18 cellular contexts compared by ENCODE assay signal in the genomic region with DNA sequence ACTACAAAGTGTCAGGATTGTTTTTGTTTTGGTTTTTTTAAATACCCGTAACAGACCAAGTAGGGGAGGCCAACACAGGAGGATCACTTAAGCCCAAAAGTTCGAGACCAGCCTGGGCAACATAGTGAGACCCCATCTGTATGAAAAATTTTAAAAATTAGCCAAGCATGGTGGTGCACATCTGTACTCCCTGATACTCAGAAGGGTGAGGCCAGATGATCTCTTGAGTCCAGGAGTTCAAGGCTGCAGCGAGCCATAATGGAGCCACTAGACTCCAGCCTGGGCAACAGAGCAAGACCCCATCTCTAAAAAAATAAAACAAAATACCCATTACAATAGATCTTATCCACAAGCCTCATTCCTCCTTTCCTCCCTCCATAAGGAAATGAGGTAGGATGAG. TPM values are rescaled to one million over a fixed set of nuclear protein-coding genes. Genes with fewer than 3 reads are reported as not detected.
A peak's percentile ranks its signal among the peaks of the same experiment; 100 is the strongest.
DNase-seq lines count a peak whose midpoint lies in the region; ATAC-seq and TF ChIP-seq lines count a peak whose summit lies in the region.
"Had no signal": no experiment of that assay in that cellular context is flagged by ENCODE, and none has a peak within 500 bp of the region (broad histone marks: within the 10 kb centered on the region; RNA-seq: fewer than 3 reads in every experiment).

No MANE protein-coding gene starts in this region.

- H3K36me3 ChIP-seq in BLaER1 treated with 17β-estradiol and CSF1 and Interleukin-3, amounts not matched to agents 10 nM and 100 nM: peaks cover 0 to 99% (median 94%) of the 10 kb centered on the region in 11 experiments; a peak in 16 of 22 replicates
- no peaks in the 10 kb centered on the region for H3K36me3 ChIP-seq in colonic mucosa
- H3K36me3 ChIP-seq in effector memory CD4-positive, alpha-beta T cell (ENCODE audit: control insufficient read depth, insufficient read depth, low read length): no peaks in the 10 kb centered on the region
- H3K36me3 ChIP-seq: BLaER1 had no signal

- no peak overlapping the region for H3K27ac Mint-ChIP-seq in T-helper 17 cell
- peak overlapping the region; percentile 77 for H3K27ac Mint-ChIP-seq in dendritic cell treated with granulocyte-macrophage colony-stimulating factor and Interleukin-4, amounts not matched to agents 40 ng/mL and 50 ng/mL, for 4 days
- H3K27ac Mint-ChIP-seq in progenitor cell of endocrine pancreas: peak overlapping the region; percentile 25
- no peak overlapping the region for H3K27ac Mint-ChIP-seq in mesothelial cell of epicardium
- H3K27ac Mint-ChIP-seq: CD4-positive, CD25-positive, alpha-beta regulatory T cell; CD8-positive, alpha-beta memory T cell; HFFc6 had no signal

- H3K27me3 Mint-ChIP-seq in T-helper 17 cell (peaks cover 70% of the 10 kb centered on the region), progenitor cell of endocrine pancreas (peaks cover 63% of the 10 kb centered on the region), mesothelial cell of epicardium (ENCODE audit: low read depth) (peaks cover 52% of the 10 kb centered on the region)
- no peaks in the 10 kb centered on the region for H3K27me3 Mint-ChIP-seq in dendritic cell treated with granulocyte-macrophage colony-stimulating factor and Interleukin-4, amounts not matched to agents 40 ng/mL and 50 ng/mL, for 4 days

- H3K27ac ChIP-seq in BLaER1 treated with 17β-estradiol and CSF1 and Interleukin-3, amounts not matched to agents 10 nM and 100 nM: peak overlapping the region in 3 of 11 experiments; percentile 90 to 100 (median 100); a peak in 5 of 22 replicates
- H3K27ac ChIP-seq in colonic mucosa: no peak overlapping the region
- H3K27ac ChIP-seq in effector memory CD4-positive, alpha-beta T cell (ENCODE audit: insufficient read depth, low read length, poor library complexity, severe bottlenecking): no peak overlapping the region
- H3K27ac ChIP-seq: BLaER1, GM23248 had no signal

- H3K36me3 Mint-ChIP-seq in T-helper 17 cell (ENCODE audit: low read depth) (peaks cover 3% of the 10 kb centered on the region), progenitor cell of endocrine pancreas (ENCODE audit: insufficient read depth) (no peaks in the 10 kb centered on the region), mesothelial cell of epicardium (no peaks in the 10 kb centered on the region)
- H3K36me3 Mint-ChIP-seq in dendritic cell treated with granulocyte-macrophage colony-stimulating factor and Interleukin-4, amounts not matched to agents 40 ng/mL and 50 ng/mL, for 4 days (ENCODE audit: low read depth): peaks cover 100% of the 10 kb centered on the region
- H3K36me3 Mint-ChIP-seq: CD4-positive, CD25-positive, alpha-beta regulatory T cell; CD8-positive, alpha-beta memory T cell had no signal

- no peaks in the 10 kb centered on the region for H3K9me3 ChIP-seq in BLaER1 treated with 17β-estradiol and CSF1 and Interleukin-3, amounts not matched to agents 10 nM and 100 nM (replicated peaks in 1 of 11)
- H3K9me3 ChIP-seq in T-helper 17 cell (ENCODE audit: control insufficient read depth, low read length, poor library complexity, severe bottlenecking) (no peaks in the 10 kb centered on the region), colonic mucosa (no peaks in the 10 kb centered on the region)
- no peaks in the 10 kb centered on the region for H3K9me3 ChIP-seq in effector memory CD4-positive, alpha-beta T cell (ENCODE audit: control insufficient read depth, low read length)
- H3K9me3 ChIP-seq: BLaER1 had no signal

- peaks cover 0 to 18% (median 0%) of the 10 kb centered on the region in 11 experiments; a peak in 4 of 22 replicates for H4K20me1 ChIP-seq in BLaER1 treated with 17β-estradiol and CSF1 and Interleukin-3, amounts not matched to agents 10 nM and 100 nM
- H4K20me1 ChIP-seq: BLaER1 had no signal

- no peak for ATAC-seq in T-helper 17 cell

- no peak for TF ChIP-seq CTCF in progenitor cell of endocrine pancreas (IDR thresholded peaks at IDR 0.05; ENCODE audit: unreplicated experiment)
- TF ChIP-seq CTCF in colonic mucosa (IDR thresholded peaks at IDR 0.05): no peak
- no peak for TF ChIP-seq CTCF in mesothelial cell of epicardium (IDR thresholded peaks at IDR 0.05; ENCODE audit: unreplicated experiment)

- DNase-seq in T-helper 17 cell: no peak
- no peak for DNase-seq in progenitor cell of endocrine pancreas (ENCODE audit: low spot score, unreplicated experiment)
- DNase-seq in colonic mucosa: no peak
- no peak for DNase-seq in effector memory CD4-positive, alpha-beta T cell
- DNase-seq in mesothelial cell of epicardium (ENCODE audit: low spot score in 2 of 2, unreplicated experiment in 2 of 2): no peak
- DNase-seq: 8988T; CD4-positive, CD25-positive, alpha-beta regulatory T cell; CD8-positive, alpha-beta memory T cell; COR-L47; DMS 273 treated with DMSO at 0.1 percent for 48 hours; DMS53; GM23248; HCEC 1CT; HFFc6 had no signal

- peak overlapping the region in 3 of 11 experiments; percentile 36 to 76 (median 39); a peak in 5 of 22 replicates for H3K9ac ChIP-seq in BLaER1 treated with 17β-estradiol and CSF1 and Interleukin-3, amounts not matched to agents 10 nM and 100 nM
- no peak overlapping the region for H3K9ac ChIP-seq in colonic mucosa (ENCODE audit: low read depth in 2 of 2, low read length in 2 of 2)
- H3K9ac ChIP-seq: BLaER1, GM23248 had no signal

- H3K4me1 Mint-ChIP-seq in T-helper 17 cell (peaks cover 2% of the 10 kb centered on the region), progenitor cell of endocrine pancreas (ENCODE audit: low read depth) (no peaks in the 10 kb centered on the region), mesothelial cell of epicardium (no peaks in the 10 kb centered on the region)
- H3K4me1 Mint-ChIP-seq in dendritic cell treated with granulocyte-macrophage colony-stimulating factor and Interleukin-4, amounts not matched to agents 40 ng/mL and 50 ng/mL, for 4 days (ENCODE audit: low read depth): peaks cover 78% of the 10 kb centered on the region
- H3K4me1 Mint-ChIP-seq: CD8-positive, alpha-beta memory T cell had no signal

- no peaks in the 10 kb centered on the region for H3K27me3 ChIP-seq in BLaER1 treated with 17β-estradiol and CSF1 and Interleukin-3, amounts not matched to agents 10 nM and 100 nM
- no peaks in the 10 kb centered on the region for H3K27me3 ChIP-seq in colonic mucosa
- H3K27me3 ChIP-seq in effector memory CD4-positive, alpha-beta T cell (replicated peaks; ENCODE audit: control insufficient read depth, insufficient read depth, low read length, poor library complexity, severe bottlenecking): peaks cover 6% of the 10 kb centered on the region
- H3K27me3 ChIP-seq: BLaER1 had no signal

- no peaks in the 10 kb centered on the region for H3K9me3 Mint-ChIP-seq in dendritic cell treated with granulocyte-macrophage colony-stimulating factor and Interleukin-4, amounts not matched to agents 40 ng/mL and 50 ng/mL, for 4 days
- H3K9me3 Mint-ChIP-seq in progenitor cell of endocrine pancreas (ENCODE audit: low read depth) (no peaks in the 10 kb centered on the region), mesothelial cell of epicardium (no peaks in the 10 kb centered on the region)
- H3K9me3 Mint-ChIP-seq: CD8-positive, alpha-beta memory T cell; HFFc6 had no signal

- intact Hi-C loops in dendritic cell treated with granulocyte-macrophage colony-stimulating factor and Interleukin-4, amounts not matched to agents 40 ng/mL and 50 ng/mL, for 4 days (cut with micrococcal nuclease): no loop called here
- intact Hi-C loops in colonic mucosa (cut with DNase I): no loop called here

- H3K4me3 ChIP-seq in BLaER1 treated with 17β-estradiol and CSF1 and Interleukin-3, amounts not matched to agents 10 nM and 100 nM: no peak overlapping the region
- H3K4me3 ChIP-seq in colonic mucosa: no peak overlapping the region
- H3K4me3 ChIP-seq in effector memory CD4-positive, alpha-beta T cell (ENCODE audit: insufficient read depth, low read depth, low read length, poor library complexity, severe bottlenecking): no peak overlapping the region
- H3K4me3 ChIP-seq: BLaER1, GM23248 had no signal

- H3K4me1 ChIP-seq in BLaER1 treated with 17β-estradiol and CSF1 and Interleukin-3, amounts not matched to agents 10 nM and 100 nM: peaks cover 41 to 100% (median 88%) of the 10 kb centered on the region in 10 experiments
- H3K4me1 ChIP-seq in colonic mucosa: no peaks in the 10 kb centered on the region
- no peaks in the 10 kb centered on the region for H3K4me1 ChIP-seq in effector memory CD4-positive, alpha-beta T cell (ENCODE audit: control insufficient read depth, insufficient read depth, low read length, poor library complexity, severe bottlenecking)

- peak overlapping the region in 8 of 11 experiments; percentile 9 to 86 (median 50); a peak in 13 of 22 replicates for H3K4me2 ChIP-seq in BLaER1 treated with 17β-estradiol and CSF1 and Interleukin-3, amounts not matched to agents 10 nM and 100 nM

- H3K4me3 Mint-ChIP-seq in T-helper 17 cell (peak overlapping the region; percentile 19), progenitor cell of endocrine pancreas (ENCODE audit: low read depth) (no peak overlapping the region), mesothelial cell of epicardium (no peak overlapping the region)
- H3K4me3 Mint-ChIP-seq in dendritic cell treated with granulocyte-macrophage colony-stimulating factor and Interleukin-4, amounts not matched to agents 40 ng/mL and 50 ng/mL, for 4 days: no peak overlapping the region
- H3K4me3 Mint-ChIP-seq: CD4-positive, CD25-positive, alpha-beta regulatory T cell; CD8-positive, alpha-beta memory T cell; HFFc6 had no signal

RNA-seq across cellular contexts. Expression of gene TM9SF4, which starts 28.7 kb away (rescaled TPM):
- total RNA-seq in T-helper 17 cell: 10 to 100 TPM; 41.2 to 42.4 TPM
- total RNA-seq in progenitor cell of endocrine pancreas: 88.7 and 92.9 TPM in 2 replicates
- total RNA-seq in colonic mucosa: 10 to 100 TPM; 76.7 to 79.9 TPM
- 77.8 to 82.2 TPM (median 80.2 TPM) in 3 replicates for total RNA-seq in mesothelial cell of epicardium

RNA-seq across cellular contexts. Expression of gene HCK, which starts 28.7 kb away (rescaled TPM):
- total RNA-seq in T-helper 17 cell (1 to 10 TPM; 1.3 to 7.5 TPM), progenitor cell of endocrine pancreas (not detected in 2 replicates), colonic mucosa (1 to 10 TPM; 3.7 to 6.6 TPM), mesothelial cell of epicardium (not detected in 3 replicates)
- total RNA-seq: A673; CD4-positive, CD25-positive, alpha-beta regulatory T cell; GM23248; HFFc6 had no signal

Comparison
In these comparisons a context has a peak if more than half of its experiments do, and no peak if none do; other contexts are left out.
1. H3K27ac Mint-ChIP-seq: peak in dendritic cell treated with granulocyte-macrophage colony-stimulating factor and Interleukin-4, amounts not matched to agents 40 ng/mL and 50 ng/mL, for 4 days (single experiment) and progenitor cell of endocrine pancreas (single experiment); none in T-helper 17 cell (single experiment) and mesothelial cell of epicardium (single experiment).